Comparison of ENCODE assay signal across 12 cellular contexts in the genomic region with DNA sequence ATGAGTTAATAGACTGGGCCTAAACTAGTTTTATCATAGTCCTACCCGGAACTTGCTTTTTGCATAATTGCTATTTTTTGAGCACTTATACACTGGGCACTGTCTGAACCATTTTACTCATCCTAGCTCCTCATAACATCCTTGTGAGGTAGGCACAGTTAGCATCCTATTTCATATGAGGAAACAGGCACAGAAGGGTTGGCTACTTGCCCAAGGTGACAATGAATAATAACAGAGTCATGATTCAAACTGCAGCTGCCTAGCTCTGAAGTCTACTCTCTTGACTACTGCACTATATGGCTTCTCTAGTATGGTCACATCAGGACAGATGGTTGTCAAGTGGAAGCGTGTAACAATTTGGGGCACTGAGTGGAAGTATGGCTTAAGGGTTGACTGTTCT. TPM values are rescaled to one million over a fixed set of nuclear protein-coding genes. Genes with fewer than 3 reads are reported as not detected.
A peak's percentile ranks its signal among the peaks of the same experiment; 100 is the strongest.
DNase-seq lines count a peak whose midpoint lies in the region; ATAC-seq, FAIRE-seq and TF ChIP-seq lines count a peak whose summit lies in the region.
"Had no signal": no experiment of that assay in that cellular context is flagged by ENCODE, and none has a peak within 500 bp of the region (broad histone marks: within the 10 kb centered on the region; RNA-seq: fewer than 3 reads in every experiment).

No MANE protein-coding gene starts in this region.

- peaks cover 3% of the 10 kb centered on the region for H3K4me1 ChIP-seq in left ventricle myocardium inferior
- H3K4me1 ChIP-seq: Caco-2 had no signal

- TF ChIP-seq CTCF in omental fat pad (IDR thresholded peaks at IDR 0.05) = no peak
- no peak for TF ChIP-seq CTCF in left ventricle myocardium inferior (IDR thresholded peaks at IDR 0.05; ENCODE audit: borderline replicate concordance)

- H3K9me3 ChIP-seq in left ventricle myocardium inferior (replicated peaks) = no peaks in the 10 kb centered on the region
- H3K9me3 ChIP-seq: Caco-2 had no signal

- DNase-seq in AG08396 (ENCODE audit: low spot score) (peak; percentile 26), HTR-8/SVneo (ENCODE audit: insufficient read length, low spot score) (peak; percentile 57), NCI-H774 (lab: John Stamatoyannopoulos, UW) (peak; percentile 73), omental fat pad (ENCODE audit: low spot score) (no peak), left ventricle myocardium inferior (no peak)
- no peak for DNase-seq in central memory CD4-positive, alpha-beta T cell
- DNase-seq in effector CD4-positive, alpha-beta T cell = no peak
- DNase-seq: activated B cell treated with CpG ODN at 0.5 μM for 24 hours, Caco-2, left cardiac atrium had no signal

- ATAC-seq in esophagus mucosa (peak; percentile 77), omental fat pad (ENCODE audit: low FRiP score) (no peak)

- H3K27ac ChIP-seq in left ventricle myocardium inferior (replicated peaks) = no peak overlapping the region

- no peak for FAIRE-seq in HTR-8/SVneo (lab: Jason Lieb, UNC)
- FAIRE-seq: colon had no signal

- no peaks in the 10 kb centered on the region for H3K36me3 ChIP-seq in left ventricle myocardium inferior

- no peak overlapping the region for H3K4me3 ChIP-seq in left ventricle myocardium inferior

- H3K27me3 ChIP-seq in left ventricle myocardium inferior (ENCODE audit: low read depth) = no peaks in the 10 kb centered on the region

- intact Hi-C loops in left ventricle myocardium inferior (cut with micrococcal nuclease) = no loop called here

RNA-seq across cellular contexts. Expression of a gene that starts 18.2 kb away (rescaled TPM):
- total RNA-seq in esophagus mucosa (25.1 TPM), omental fat pad (10 to 100 TPM; 27.6 to 41.6 (median 40.2) TPM), left ventricle myocardium inferior (19.1 TPM)

Comparison
In these comparisons a context has a peak if more than half of its experiments do, and no peak if none do; other contexts are left out.
1. DNase-seq: peak in AG08396 (single experiment), HTR-8/SVneo (single experiment) and NCI-H774 (single experiment); none in central memory CD4-positive, alpha-beta T cell (single experiment), effector CD4-positive, alpha-beta T cell (single experiment), omental fat pad (single experiment) and left ventricle myocardium inferior (single experiment).